ENCODE assay signal across 9 cellular contexts in the genomic region with DNA sequence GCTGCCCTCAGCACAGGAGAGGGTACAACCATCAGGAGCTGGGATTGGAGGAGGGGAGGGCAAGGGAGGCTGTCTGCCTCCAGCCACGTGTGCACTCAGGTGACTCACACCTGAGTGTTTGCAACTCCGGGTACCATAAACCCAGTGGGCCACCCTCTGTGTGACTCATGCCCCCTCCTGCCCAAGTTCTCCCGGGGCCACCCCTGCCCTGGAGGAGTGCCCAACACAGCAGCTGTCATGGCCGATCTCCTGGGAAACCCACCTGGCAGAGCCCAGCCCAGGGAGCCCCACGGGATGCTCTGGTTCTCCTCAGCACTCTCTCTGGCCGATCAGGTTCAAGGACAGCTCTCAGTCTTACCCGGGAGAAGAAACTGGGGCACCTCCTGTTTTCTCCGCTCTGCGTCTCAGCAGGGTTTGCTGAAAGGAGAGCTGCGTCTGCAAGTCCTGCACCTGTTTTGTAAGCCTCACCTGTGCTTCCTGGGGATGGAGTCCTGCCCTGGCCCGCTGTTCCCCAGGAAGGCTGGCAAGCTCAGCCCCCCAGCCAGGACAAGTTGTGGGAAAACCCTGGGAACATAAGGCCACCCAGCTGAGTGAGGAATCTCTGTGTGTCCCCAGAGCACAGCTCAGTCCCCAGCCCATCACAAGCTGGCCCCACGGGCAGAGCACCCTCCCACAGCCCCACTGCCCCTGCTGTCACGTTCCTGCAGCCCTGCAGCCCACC. TPM values are rescaled to one million over a fixed set of nuclear protein-coding genes. Genes with fewer than 3 reads are reported as not detected.
A peak's percentile ranks its signal among the peaks of the same experiment; 100 is the strongest.
DNase-seq lines count a peak whose midpoint lies in the region; ATAC-seq, FAIRE-seq and TF ChIP-seq lines count a peak whose summit lies in the region.
"Had no signal": no experiment of that assay in that cellular context is flagged by ENCODE, and none has a peak within 500 bp of the region (broad histone marks: within the 10 kb centered on the region; RNA-seq: fewer than 3 reads in every experiment).

No MANE protein-coding gene starts in this region.

- H3K9me3 ChIP-seq in GM23248 (ENCODE audit: low read depth), result no peaks in the 10 kb centered on the region
- H3K9me3 ChIP-seq in esophagus squamous epithelium, result no peaks in the 10 kb centered on the region
- no peaks in the 10 kb centered on the region for H3K9me3 ChIP-seq in spleen

- peak overlapping the region; percentile 31 for H3K9ac ChIP-seq in GM23248

- TF ChIP-seq CTCF in esophagus squamous epithelium (IDR thresholded peaks at IDR 0.05) (no peak), spleen (IDR thresholded peaks at IDR 0.05 in 8 of 11, conservative IDR thresholded peaks at IDR 0.05 in 3 of 11) (no peak)

- FAIRE-seq in RCC 7860 (lab: Jason Lieb, UNC), result no peak
- FAIRE-seq: endometrium had no signal

- H3K27me3 ChIP-seq in GM23248 (replicated peaks; ENCODE audit: insufficient read depth) (no peaks in the 10 kb centered on the region), esophagus squamous epithelium (peaks cover 0 to 5% (median 0%) of the 10 kb centered on the region in 4 donors), spleen (replicated peaks in 1 of 7) (no peaks in the 10 kb centered on the region)

- no peak for ATAC-seq in HG03097 (IDR thresholded peaks at IDR 0.05; ENCODE audit: low FRiP score, unreplicated experiment)

- in situ Hi-C loops in GM23248 (cut with MboI), result no loop called here

- H3K27ac ChIP-seq in GM23248 (no peak overlapping the region), esophagus squamous epithelium (peak overlapping the region in 3 of 4 donors; percentile 57 to 73 (median 66)), spleen (peak overlapping the region in 7 of 8 donors; percentile 54 to 80 (median 75))

- WGBS in GM23248 (ENCODE audit: low coverage in 1 of 2, low lambda C conversion rate in 2 of 2, missing lambda C conversion rate in 2 of 2), 2 experiments, result 61 to 65% methylated on average over 13 of the region's 13 CpGs
- WGBS in esophagus squamous epithelium, 2 donors, result 0 to 32% methylated on average over 1 to 3 of the region's 13 CpGs
- 42 to 69% (median 55%) methylated on average over 10 to 13 of the region's 13 CpGs for WGBS in spleen, 5 donors

- H4K20me1 ChIP-seq in GM23248 (ENCODE audit: insufficient read depth), result no peaks in the 10 kb centered on the region

- H3K9me2 ChIP-seq in GM23248 (ENCODE audit: insufficient read depth), result no peaks in the 10 kb centered on the region

- H2AFZ ChIP-seq in GM23248, result peak overlapping the region; percentile 77

- no peak overlapping the region for H3K4me3 ChIP-seq in GM23248
- H3K4me3 ChIP-seq in esophagus squamous epithelium, result peak overlapping the region in 3 of 4 donors; percentile 33 to 57 (median 35)
- H3K4me3 ChIP-seq in spleen, result peak overlapping the region in 3 of 8 donors; percentile 21 to 62 (median 38)

- H3K79me2 ChIP-seq in GM23248 (ENCODE audit: insufficient read depth), result no peaks in the 10 kb centered on the region

- intact Hi-C loops in esophagus squamous epithelium (cut with DNase I) (no loop called here), spleen (cut with DNase I; ENCODE audit: low total_unique reads) (no loop called here)

- H3K4me2 ChIP-seq in GM23248 (ENCODE audit: unreplicated experiment), result no peak overlapping the region

- no peaks in the 10 kb centered on the region for H3F3A ChIP-seq in GM23248 (ENCODE audit: insufficient read depth)

- DNase-seq in GM23248 (no peak), RCC 7860 (ENCODE audit: low spot score) (peak; percentile 15), esophagus squamous epithelium (lab: John Stamatoyannopoulos, UW) (no peak), spleen (peak; percentile 72), NCI-H1694 treated with DMSO at 0.1 percent for 48 hours (lab: John Stamatoyannopoulos, UW) (no peak), NCI-H2196 (lab: John Stamatoyannopoulos, UW; ENCODE audit: unreplicated experiment) (no peak), iPS-NIHi7 (ENCODE audit: extremely low spot score) (no peak)

- H3K36me3 ChIP-seq in GM23248 (ENCODE audit: low read depth) (no peaks in the 10 kb centered on the region), esophagus squamous epithelium (no peaks in the 10 kb centered on the region), spleen (no peaks in the 10 kb centered on the region)

- no peak for TF ChIP-seq POLR2A in esophagus squamous epithelium (IDR thresholded peaks at IDR 0.05)
- TF ChIP-seq POLR2A in spleen (IDR thresholded peaks at IDR 0.05), result no peak

- H3K4me1 ChIP-seq in GM23248 (ENCODE audit: insufficient read depth) (no peaks in the 10 kb centered on the region), esophagus squamous epithelium (peaks cover 7 to 25% (median 9%) of the 10 kb centered on the region in 3 donors), spleen (peaks cover 0 to 25% (median 12%) of the 10 kb centered on the region in 6 donors)

RNA-seq across cellular contexts. Expression of a gene that starts 44.0 kb away (rescaled TPM):
- total RNA-seq in GM23248 (2014; rRNA removed; shearing (Covaris generic)), result 61.5 and 88.7 TPM in 2 replicates
- polyA plus RNA-seq in GM23248 (2016; fragmentation: Nextera tagmentation; extraction: Ambion mirVana) (121 and 129 TPM in 2 replicates), spleen (10 to 100 TPM; 34.3 to 49.3 (median 46.0) TPM)
- total RNA-seq in esophagus squamous epithelium (10 to 100 TPM; 54.9 to 84.7 (median 64.8) TPM), spleen (10 to 100 TPM; 32.1 to 73.9 (median 48.9) TPM)

Comparison
In these comparisons a context has a peak if more than half of its experiments do, and no peak if none do; other contexts are left out.
1. DNase-seq: peak in RCC 7860 (single experiment) and spleen (single experiment); none in GM23248 (single experiment), esophagus squamous epithelium (single experiment), NCI-H1694 treated with DMSO at 0.1 percent for 48 hours (single experiment), NCI-H2196 (single experiment) and iPS-NIHi7 (single experiment).